In the genomic region with DNA sequence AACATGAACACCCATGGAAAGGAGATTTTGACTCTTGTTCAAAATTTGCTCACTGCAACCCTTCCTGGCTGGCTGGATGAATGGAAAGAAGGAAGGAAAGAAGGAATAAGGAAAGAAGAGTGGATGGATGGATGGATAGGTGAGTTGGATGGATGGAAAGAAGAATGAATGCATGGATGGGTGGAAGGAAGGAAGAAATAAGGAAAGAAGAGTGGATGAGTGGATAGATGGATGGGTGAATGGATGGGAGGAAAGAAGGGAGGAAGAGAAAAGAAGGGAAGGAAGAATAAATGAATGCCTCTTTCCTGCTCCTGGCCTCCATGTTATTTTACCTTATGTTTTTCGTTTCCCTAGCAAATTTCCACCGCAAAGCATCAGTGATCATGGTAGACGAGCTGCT, we compare ENCODE assay signal across 2 cellular contexts.
TF ChIP-seq lines count a peak whose summit lies in the region.

No MANE protein-coding gene starts in this region.

TF ChIP-seq in HepG2, 621 proteins besides CTCF, POLR2A, EP300 and RAD21:
- TF ChIP-seq HNRNPK (IDR thresholded peaks at IDR 0.05; ENCODE audit: low read depth, low read length, poor library complexity, severe bottlenecking) (peak; percentile 12), ZNF562 (CRISPR knock-in tag; IDR thresholded peaks at IDR 0.05; ENCODE audit: borderline replicate concordance) (no peak), FOXK2 (IDR thresholded peaks at IDR 0.05) (0 out of 2 replicates have a peak, but pooled peaks have one; percentile 35), ATM (IDR thresholded peaks at IDR 0.05; ENCODE audit: borderline replicate concordance) (peak; percentile 71; the same call in 1 of the 2 replicates), LCORL (IDR thresholded peaks at IDR 0.05) (0 out of 2 replicates have a peak, but pooled peaks have one; percentile 4), LCORL (CRISPR knock-in tag; IDR thresholded peaks at IDR 0.05) (no peak), ZFX (CRISPR knock-in tag; IDR thresholded peaks at IDR 0.05; ENCODE audit: low read depth) (no peak), NONO (IDR thresholded peaks at IDR 0.05) (0 out of 2 replicates have a peak, but pooled peaks have one; percentile 47), NONO (CRISPR knock-in tag; conservative IDR thresholded peaks at IDR 0.05) (no peak), MAFG (CRISPR knock-in tag; IDR thresholded peaks at IDR 0.05) (no peak), NBN (conservative IDR thresholded peaks at IDR 0.05) (0 out of 2 replicates have a peak, but pooled peaks have one; percentile 46), SOX6 (IDR thresholded peaks at IDR 0.05) (peak; percentile 71; the same call in 1 of the 2 replicates), SOX6 (CRISPR knock-in tag; IDR thresholded peaks at IDR 0.05) (no peak)

TF ChIP-seq in H1, 55 proteins besides CTCF, POLR2A, EP300 and RAD21:
- TF ChIP-seq, protein P1, sequence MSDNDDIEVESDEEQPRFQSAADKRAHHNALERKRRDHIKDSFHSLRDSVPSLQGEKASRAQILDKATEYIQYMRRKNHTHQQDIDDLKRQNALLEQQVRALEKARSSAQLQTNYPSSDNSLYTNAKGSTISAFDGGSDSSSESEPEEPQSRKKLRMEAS (IDR thresholded peaks at IDR 0.05), result no peak
- TF ChIP-seq KDM5A (IDR thresholded peaks at IDR 0.05; ENCODE audit: low read length) (no peak), BACH1 (IDR thresholded peaks at IDR 0.05; ENCODE audit: low read length) (no peak), BRCA1 (IDR thresholded peaks at IDR 0.05; ENCODE audit: low read depth, low read length) (no peak), NANOG (IDR thresholded peaks at IDR 0.05; ENCODE audit: insufficient read depth, low read depth, low read length, poor library complexity, severe bottlenecking) (no peak), JUN (IDR thresholded peaks at IDR 0.05; ENCODE audit: low read depth, low read length) (no peak), TBP (IDR thresholded peaks at IDR 0.05; ENCODE audit: low read depth, low read length) (no peak), SAP30 (IDR thresholded peaks at IDR 0.05; ENCODE audit: insufficient read depth, insufficient replicate concordance, low read length) (no peak), GABPA (IDR thresholded peaks at IDR 0.05; ENCODE audit: borderline replicate concordance, insufficient read depth, low read length) (no peak)
- TF ChIP-seq, protein P2, sequence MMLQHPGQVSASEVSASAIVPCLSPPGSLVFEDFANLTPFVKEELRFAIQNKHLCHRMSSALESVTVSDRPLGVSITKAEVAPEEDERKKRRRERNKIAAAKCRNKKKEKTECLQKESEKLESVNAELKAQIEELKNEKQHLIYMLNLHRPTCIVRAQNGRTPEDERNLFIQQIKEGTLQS (IDR thresholded peaks at IDR 0.05; ENCODE audit: insufficient read depth, low read depth, low read length), result no peak
